In genomic region chr18:4807495-4808293, GRCh38 we compare ENCODE assay signal across 17 cellular contexts.
DNase-seq lines count a peak whose midpoint lies in the region; ATAC-seq, FAIRE-seq and TF ChIP-seq lines count a peak whose summit lies in the region.
"Had no signal": no experiment of that assay in that cellular context is flagged by ENCODE, and none has a peak within 500 bp of the region (broad histone marks: within the 10 kb centered on the region; RNA-seq: fewer than 3 reads in every experiment).

No MANE protein-coding gene starts in this region.

- H3K4me1 ChIP-seq in HepG2 (ENCODE audit: insufficient read depth, low read length), result no peaks in the 10 kb centered on the region
- no peaks in the 10 kb centered on the region for H3K4me1 ChIP-seq in right lobe of liver
- peaks cover 3 to 30% of the 10 kb centered on the region in 2 donors for H3K4me1 ChIP-seq in ascending aorta
- H3K4me1 ChIP-seq: HAP-1 had no signal

- CTCF ChIA-PET in HepG2 (lab: Yijun Ruan, JAX; ENCODE audit: low intra/inter-chr PET ratio, low total read pairs), result no interaction called here

- peak overlapping the region; percentile 61 to 78 (median 64) for H3K27ac Mint-ChIP-seq in nephron

- H3K4me1 Mint-ChIP-seq in nephron, result peaks cover 14% of the 10 kb centered on the region

- ATAC-seq in HepG2 (no peak), right lobe of liver (no peak), GM18868 (IDR thresholded peaks at IDR 0.05; ENCODE audit: unreplicated experiment) (no peak)

- no peak overlapping the region for H3K4me3 Mint-ChIP-seq in nephron

- DNase-seq in HepG2 (ENCODE audit: low spot score) (no peak), right lobe of liver (no peak), ascending aorta (ENCODE audit: low spot score in 2 of 2) (peak in 1 of 2 donors; percentile 63), glomerular visceral epithelial cell (ENCODE audit: extremely low spot score) (no peak), C1 segment of cervical spinal cord (lab: John Stamatoyannopoulos, UW) (no peak)
- no peak for DNase-seq in effector CD8-positive, alpha-beta T cell (lab: John Stamatoyannopoulos, UW)
- DNase-seq: Calu3, Kasumi-1, NCI-H1105 treated with DMSO at 0.1 percent for 48 hours, NCI-H2029, NCI-H345, PC-9, Right ventricle myocardium superior had no signal

- no peaks in the 10 kb centered on the region for H4K20me1 ChIP-seq in HepG2 (ENCODE audit: insufficient read depth, low read length)

- H3K36me3 ChIP-seq in HepG2 (replicated peaks in 1 of 2; ENCODE audit: control insufficient read depth in 1 of 2, insufficient read depth in 2 of 2, low read length in 2 of 2) (no peaks in the 10 kb centered on the region), right lobe of liver (no peaks in the 10 kb centered on the region), ascending aorta (no peaks in the 10 kb centered on the region)
- H3K36me3 ChIP-seq: HAP-1 had no signal

- peaks cover 68% of the 10 kb centered on the region for H3K9me3 ChIP-seq in HepG2 (ENCODE audit: low read length)
- no peaks in the 10 kb centered on the region for H3K9me3 ChIP-seq in right lobe of liver
- no peaks in the 10 kb centered on the region for H3K9me3 ChIP-seq in ascending aorta
- H3K9me3 ChIP-seq: HAP-1 had no signal

- no peaks in the 10 kb centered on the region for H3K27me3 ChIP-seq in HepG2 (ENCODE audit: control insufficient read depth in 1 of 2, insufficient read depth in 2 of 2, low read length in 2 of 2)
- no peaks in the 10 kb centered on the region for H3K27me3 ChIP-seq in right lobe of liver
- H3K27me3 ChIP-seq in ascending aorta, result no peaks in the 10 kb centered on the region

- H3K79me2 ChIP-seq in HepG2 (ENCODE audit: insufficient read depth, low read length), result no peaks in the 10 kb centered on the region

- FAIRE-seq in HepG2 (lab: Jason Lieb, UNC), result no peak
- FAIRE-seq: A204.1 had no signal

- H3K27me3 Mint-ChIP-seq in nephron (ENCODE audit: low read depth), result no peaks in the 10 kb centered on the region

- TF ChIP-seq CTCF in HepG2 (CRISPR knock-in tag; IDR thresholded peaks at IDR 0.05), result no peak
- no peak for TF ChIP-seq CTCF in right lobe of liver (IDR thresholded peaks at IDR 0.05)
- no peak for TF ChIP-seq CTCF in ascending aorta (IDR thresholded peaks at IDR 0.05)
- TF ChIP-seq CTCF in nephron (IDR thresholded peaks at IDR 0.05; ENCODE audit: unreplicated experiment in 3 of 3), result no peak

- peaks cover 9% of the 10 kb centered on the region for H3K9me3 Mint-ChIP-seq in nephron

- 47% methylated on average over 19 of the region's 19 CpGs for WGBS in HepG2 (ENCODE audit: low lambda C conversion rate)
- WGBS in right lobe of liver (ENCODE audit: insufficient coverage, low coverage, low lambda C conversion rate, missing lambda C conversion rate), result 63% methylated on average over 18 of the region's 19 CpGs

- H3K4me3 ChIP-seq in HepG2 (replicated peaks in 1 of 3; ENCODE audit: insufficient read depth in 1 of 3, low read depth in 2 of 3, low read length in 3 of 3) (no peak overlapping the region), right lobe of liver (no peak overlapping the region), ascending aorta (peak overlapping the region in 1 of 2 donors; percentile 38)
- H3K4me3 ChIP-seq: HAP-1, PC-9 had no signal

- TF ChIP-seq RAD21 in HepG2 (CRISPR knock-in tag; IDR thresholded peaks at IDR 0.05), result no peak

- no peak overlapping the region for H2AFZ ChIP-seq in HepG2 (ENCODE audit: low read length)
- H2AFZ ChIP-seq: PC-9 had no signal

- no peak overlapping the region for H3K27ac ChIP-seq in HepG2 (ENCODE audit: extremely low read length, insufficient read depth, low read length)
- no peak overlapping the region for H3K27ac ChIP-seq in right lobe of liver
- H3K27ac ChIP-seq in ascending aorta, result peak overlapping the region; percentile 70 to 82
- H3K27ac ChIP-seq: PC-9 had no signal

- no peaks in the 10 kb centered on the region for H3K36me3 Mint-ChIP-seq in nephron (ENCODE audit: low read depth)

- intact Hi-C loops in HepG2 (cut with micrococcal nuclease; ENCODE audit: unreplicated experiment) (no loop called here), right lobe of liver (cut with DNase I) (no loop called here), ascending aorta (cut with DNase I) (no loop called here)

- H3K9ac ChIP-seq in HepG2 (ENCODE audit: insufficient read depth, low read depth, low read length), result no peak overlapping the region

- TF ChIP-seq POLR2A in HepG2 (IDR thresholded peaks at IDR 0.05; ENCODE audit: insufficient read depth in 1 of 2, low read depth in 2 of 2, low read length in 2 of 2) (no peak), right lobe of liver (IDR thresholded peaks at IDR 0.05) (no peak)

- H3K4me2 ChIP-seq in HepG2 (ENCODE audit: low read depth, low read length), result no peak overlapping the region
- H3K4me2 ChIP-seq: PC-9 had no signal

- in situ Hi-C loops in HepG2 (cut with HindIII; ENCODE audit: extremely low pct_ligation_motif_present, low pct_unique_long_range_greater_than_20kb), result no loop called here

- no TSS peak for BruUV-seq in HepG2 (replicated peaks; lab: Mats Ljungman, UMichigan)

- no peak for TF ChIP-seq EP300 in HepG2 (IDR thresholded peaks at IDR 0.05; ENCODE audit: low read depth in 2 of 2, low read length in 2 of 2)
- TF ChIP-seq EP300 in HepG2 (CRISPR knock-in tag; IDR thresholded peaks at IDR 0.05; ENCODE audit: borderline replicate concordance), result no peak

- POLR2A ChIA-PET in HepG2 (lab: Yijun Ruan, JAX), result no interaction called here

TF ChIP-seq in HepG2, 621 proteins besides CTCF, POLR2A, EP300 and RAD21:
- TF ChIP-seq HMGXB4 (CRISPR knock-in tag; IDR thresholded peaks at IDR 0.05; ENCODE audit: borderline replicate concordance in 1 of 2, low read depth in 1 of 2), result no peak
- TF ChIP-seq MAFK (conservative IDR thresholded peaks at IDR 0.05 in 1 of 2, IDR thresholded peaks at IDR 0.05 in 1 of 2; ENCODE audit: low read length in 2 of 2), result peak in 1 of 2 experiments; percentile 69; a peak in 3 of 4 replicates
- TF ChIP-seq MAFF (IDR thresholded peaks at IDR 0.05; ENCODE audit: low read depth, low read length), result peak; percentile 55
TF ChIP-seq in HepG2: peak in this region for 2.

Comparison
In these comparisons a context has a peak if more than half of its experiments do, and no peak if none do; other contexts are left out.
1. H3K27ac ChIP-seq: peak in ascending aorta (2 of 2); none in HepG2 (single experiment) and right lobe of liver (0 of 3).